Comparison of ENCODE assay signal across 1 cellular context in the genomic region with DNA sequence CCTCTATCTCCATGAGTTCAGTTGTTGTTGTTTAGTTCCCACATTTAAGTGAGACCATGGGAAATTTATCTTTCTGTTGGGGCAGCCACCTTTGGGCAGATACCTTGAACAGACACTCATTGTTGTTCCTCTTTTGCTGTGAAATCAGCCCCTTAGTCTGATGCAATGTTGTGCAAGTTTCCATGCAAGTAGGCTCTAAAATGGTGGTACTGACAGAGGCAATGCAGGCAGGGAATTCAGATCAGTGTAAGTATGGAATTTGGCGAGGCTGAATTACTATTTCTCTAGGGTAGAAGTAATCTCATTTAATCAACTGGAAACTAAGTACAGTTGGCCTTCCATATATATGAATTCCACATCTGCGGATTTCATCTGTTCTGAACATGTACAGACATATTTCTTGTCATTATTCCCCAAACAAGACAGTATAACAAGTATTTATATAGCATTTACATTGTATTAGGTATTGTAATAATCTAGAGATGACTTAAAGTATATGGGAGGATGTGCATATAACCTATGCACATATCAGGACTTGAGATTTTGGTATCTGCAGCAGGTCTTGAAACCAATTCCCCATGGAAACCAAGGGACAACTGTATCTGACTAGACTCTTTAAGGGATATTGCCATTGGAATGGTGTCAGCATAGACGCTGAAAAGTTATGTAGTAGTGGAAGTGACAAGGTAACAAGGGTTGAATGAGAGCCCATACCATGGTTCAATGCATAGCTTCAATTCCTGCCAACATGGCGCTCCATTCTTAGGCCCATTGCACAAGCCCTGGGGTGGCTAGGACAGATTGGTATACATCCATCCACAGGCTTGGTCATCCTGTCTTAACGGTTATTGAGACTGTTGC.
A peak's percentile ranks its signal among the peaks of the same experiment; 100 is the strongest.
TF ChIP-seq lines count a peak whose summit lies in the region.

No MANE protein-coding gene starts in this region.

TF ChIP-seq in K562, 482 proteins besides CTCF, POLR2A, EP300 and RAD21 (continued from another document):
- TF ChIP-seq MYC (IDR thresholded peaks at IDR 0.05; ENCODE audit: low read depth, low read length) (peak; percentile 36; the same call in 1 of the 2 replicates), MYC (CRISPR knock-in tag; IDR thresholded peaks at IDR 0.05; ENCODE audit: borderline replicate concordance, low read depth) (no peak), SMAD2 (IDR thresholded peaks at IDR 0.05; ENCODE audit: low read depth, low read length) (no peak), ATF4 (CRISPR knock-in tag; IDR thresholded peaks at IDR 0.05) (peak; percentile 98), CREM (IDR thresholded peaks at IDR 0.05; ENCODE audit: low read depth) (no peak), HMG20A (CRISPR knock-in tag; conservative IDR thresholded peaks at IDR 0.05) (no peak), ZC3H4 (CRISPR knock-in tag; IDR thresholded peaks at IDR 0.05; ENCODE audit: borderline replicate concordance) (no peak), XRCC3 (IDR thresholded peaks at IDR 0.05) (no peak), FOXM1 (IDR thresholded peaks at IDR 0.05; ENCODE audit: low read depth) (no peak), FOXM1 (CRISPR knock-in tag; IDR thresholded peaks at IDR 0.05; ENCODE audit: low read depth) (no peak), HCFC1 (IDR thresholded peaks at IDR 0.05; ENCODE audit: low read depth, low read length) (no peak), RNF219 (CRISPR knock-in tag; IDR thresholded peaks at IDR 0.05) (no peak), ARHGAP35 (IDR thresholded peaks at IDR 0.05; ENCODE audit: partially characterized antibody) (no peak), PRPF4 (IDR thresholded peaks at IDR 0.05; ENCODE audit: insufficient read depth, low read depth, low read length, poor library complexity, severe bottlenecking) (no peak)
